11 cellular contexts compared by ENCODE assay signal in the genomic region with DNA sequence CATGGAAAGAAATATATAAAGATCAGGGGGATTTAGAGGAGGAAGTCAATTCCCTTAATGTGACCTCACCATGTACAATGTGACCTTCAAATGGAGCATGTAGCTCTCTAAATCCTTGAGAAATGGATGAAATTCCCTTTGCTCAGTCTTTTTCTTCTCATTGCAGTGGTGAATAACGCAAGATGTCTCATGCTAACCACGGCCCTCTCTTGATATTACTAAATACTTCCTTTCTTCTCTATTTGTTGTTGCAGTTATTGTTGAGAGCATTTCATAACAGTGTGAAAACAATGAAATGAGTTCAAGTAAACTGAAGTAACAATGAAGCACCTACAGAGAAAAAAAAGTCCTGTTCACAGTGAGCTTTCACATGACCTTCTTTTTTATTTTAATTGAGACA. TPM values are rescaled to one million over a fixed set of nuclear protein-coding genes. Genes with fewer than 3 reads are reported as not detected.
A peak's percentile ranks its signal among the peaks of the same experiment; 100 is the strongest.
DNase-seq lines count a peak whose midpoint lies in the region; ATAC-seq, FAIRE-seq and TF ChIP-seq lines count a peak whose summit lies in the region.
"Had no signal": no experiment of that assay in that cellular context is flagged by ENCODE, and none has a peak within 500 bp of the region (broad histone marks: within the 10 kb centered on the region; RNA-seq: fewer than 3 reads in every experiment).

No MANE protein-coding gene starts in this region.

- peaks cover 23 to 36% (median 31%) of the 10 kb centered on the region in 10 experiments for H3K4me1 ChIP-seq in BLaER1 treated with 17β-estradiol and CSF1 and Interleukin-3, amounts not matched to agents 10 nM and 100 nM
- H3K4me1 ChIP-seq in K562 (replicated peaks in 1 of 2; ENCODE audit: control insufficient read depth in 2 of 2, insufficient read depth in 2 of 2, low read length in 2 of 2) (no peaks in the 10 kb centered on the region), SJCRH30 (no peaks in the 10 kb centered on the region)
- H3K4me1 ChIP-seq: prostate gland had no signal

- H3K36me3 ChIP-seq in BLaER1 treated with 17β-estradiol and CSF1 and Interleukin-3, amounts not matched to agents 10 nM and 100 nM: no peaks in the 10 kb centered on the region
- no peaks in the 10 kb centered on the region for H3K36me3 ChIP-seq in K562 (ENCODE audit: control insufficient read depth, insufficient read depth, low read length)
- H3K36me3 ChIP-seq in SJCRH30: no peaks in the 10 kb centered on the region
- H3K36me3 ChIP-seq: prostate gland had no signal

- H3K27ac ChIP-seq in BLaER1 treated with 17β-estradiol and CSF1 and Interleukin-3, amounts not matched to agents 10 nM and 100 nM: peak overlapping the region in 10 of 11 experiments; percentile 26 to 68 (median 62); a peak in 17 of 22 replicates
- H3K27ac ChIP-seq in K562 (ENCODE audit: extremely low read depth, low read depth, low read length): no peak overlapping the region
- no peak overlapping the region for H3K27ac ChIP-seq in SJCRH30
- H3K27ac ChIP-seq: prostate gland had no signal

- no peak overlapping the region for H3K4me3 ChIP-seq in BLaER1 treated with 17β-estradiol and CSF1 and Interleukin-3, amounts not matched to agents 10 nM and 100 nM
- no peak overlapping the region for H3K4me3 ChIP-seq in K562
- H3K4me3 ChIP-seq in SJCRH30: no peak overlapping the region
- H3K4me3 ChIP-seq: prostate gland had no signal

- FAIRE-seq in K562 (lab: Jason Lieb, UNC): peak; percentile 23
- no peak for FAIRE-seq in HTR-8/SVneo (lab: Jason Lieb, UNC)

- no peak for TF ChIP-seq CTCF in K562 (IDR thresholded peaks at IDR 0.05 in 2 of 3, conservative IDR thresholded peaks at IDR 0.05 in 1 of 3; ENCODE audit: insufficient read depth in 2 of 3, low read depth in 1 of 3, low read length in 3 of 3)

- no peaks in the 10 kb centered on the region for H3K9me1 ChIP-seq in K562 (ENCODE audit: control insufficient read depth, insufficient read depth, low read length)

- H3K79me2 ChIP-seq in K562 (ENCODE audit: control insufficient read depth, insufficient read depth, low read length): no peaks in the 10 kb centered on the region

- H3K27me3 ChIP-seq in BLaER1 treated with 17β-estradiol and CSF1 and Interleukin-3, amounts not matched to agents 10 nM and 100 nM: no peaks in the 10 kb centered on the region
- peaks cover 12 to 26% of the 10 kb centered on the region in 2 experiments for H3K27me3 ChIP-seq in K562 (ENCODE audit: control insufficient read depth in 2 of 2, insufficient read depth in 2 of 2, low read length in 2 of 2)
- no peaks in the 10 kb centered on the region for H3K27me3 ChIP-seq in SJCRH30

- no peak for TF ChIP-seq EP300 in K562 (IDR thresholded peaks at IDR 0.05; ENCODE audit: low read length)

- ATAC-seq in GM19395 (IDR thresholded peaks at IDR 0.05; ENCODE audit: unreplicated experiment): peak; percentile 74
- peak; percentile 51 for ATAC-seq in HG03565 (IDR thresholded peaks at IDR 0.05; ENCODE audit: unreplicated experiment)
- ATAC-seq in K562: no peak
- no peak for ATAC-seq in GM21825 (IDR thresholded peaks at IDR 0.05; ENCODE audit: unreplicated experiment)

- intact Hi-C loops in K562 (cut with micrococcal nuclease): no loop called here

- CTCF ChIA-PET in K562 (lab: Yijun Ruan, JAX; ENCODE audit: low intra/inter-chr PET ratio): no interaction called here

- WGBS in K562 (ENCODE audit: insufficient coverage, low coverage, missing lambda C conversion rate): 11% methylated on average over 2 of the region's 2 CpGs

- TF ChIP-seq RAD21 in K562 (CRISPR knock-in tag; conservative IDR thresholded peaks at IDR 0.05 in 1 of 2, IDR thresholded peaks at IDR 0.05 in 1 of 2): no peak

- no peak for TF ChIP-seq POLR2A in K562 (conservative IDR thresholded peaks at IDR 0.05)

- peaks cover 0 to 12% (median 0%) of the 10 kb centered on the region in 11 experiments; a peak in 4 of 22 replicates for H3K9me3 ChIP-seq in BLaER1 treated with 17β-estradiol and CSF1 and Interleukin-3, amounts not matched to agents 10 nM and 100 nM (replicated peaks in 1 of 11)
- no peaks in the 10 kb centered on the region for H3K9me3 ChIP-seq in K562 (replicated peaks; ENCODE audit: control insufficient read depth, insufficient read depth, low read depth, low read length)
- no peaks in the 10 kb centered on the region for H3K9me3 ChIP-seq in SJCRH30 (replicated peaks)
- H3K9me3 ChIP-seq: prostate gland had no signal

- in situ Hi-C loops in K562 (cut with MboI): no loop called here

- peak overlapping the region in 8 of 11 experiments; percentile 14 to 74 (median 62); a peak in 11 of 22 replicates for H3K4me2 ChIP-seq in BLaER1 treated with 17β-estradiol and CSF1 and Interleukin-3, amounts not matched to agents 10 nM and 100 nM
- H3K4me2 ChIP-seq in K562 (ENCODE audit: insufficient read depth, low read length): no peak overlapping the region

- POLR2A ChIA-PET in K562 (lab: Yijun Ruan, JAX): interaction anchor here (1.0 to 1.8 kb wide), 3 partner anchors 10 to 33 kb away, joined by 3 to 4 read pairs (median 4); no protein-coding TSS in a partner anchor

- H3K9ac ChIP-seq in BLaER1 treated with 17β-estradiol and CSF1 and Interleukin-3, amounts not matched to agents 10 nM and 100 nM: no peak overlapping the region
- H3K9ac ChIP-seq in K562 (ENCODE audit: insufficient read depth in 1 of 2, low read depth in 2 of 2, low read length in 2 of 2): no peak overlapping the region

- DNase-seq in K562 (ENCODE audit: extremely low read depth in 1 of 4, low spot score in 3 of 4): no peak
- no peak for DNase-seq in HTR-8/SVneo (ENCODE audit: insufficient read length, low spot score)
- DNase-seq in mucosa of gallbladder (ENCODE audit: low spot score): no peak
- DNase-seq in SJCRH30: no peak
- DNase-seq: CD8-positive, alpha-beta memory T cell; NCI-H2029 had no signal

- no peak overlapping the region for H2AFZ ChIP-seq in K562 (ENCODE audit: low read depth, low read length)

- no TSS peak for BruUV-seq in K562 (replicated peaks; lab: Mats Ljungman, UMichigan)

- H4K20me1 ChIP-seq in BLaER1 treated with 17β-estradiol and CSF1 and Interleukin-3, amounts not matched to agents 10 nM and 100 nM: no peaks in the 10 kb centered on the region
- H4K20me1 ChIP-seq in K562 (replicated peaks; ENCODE audit: control insufficient read depth, insufficient read depth, low read length): no peaks in the 10 kb centered on the region

TF ChIP-seq in K562, 482 proteins besides CTCF, POLR2A, EP300 and RAD21 (continues in another document):
- TF ChIP-seq, protein P1, sequence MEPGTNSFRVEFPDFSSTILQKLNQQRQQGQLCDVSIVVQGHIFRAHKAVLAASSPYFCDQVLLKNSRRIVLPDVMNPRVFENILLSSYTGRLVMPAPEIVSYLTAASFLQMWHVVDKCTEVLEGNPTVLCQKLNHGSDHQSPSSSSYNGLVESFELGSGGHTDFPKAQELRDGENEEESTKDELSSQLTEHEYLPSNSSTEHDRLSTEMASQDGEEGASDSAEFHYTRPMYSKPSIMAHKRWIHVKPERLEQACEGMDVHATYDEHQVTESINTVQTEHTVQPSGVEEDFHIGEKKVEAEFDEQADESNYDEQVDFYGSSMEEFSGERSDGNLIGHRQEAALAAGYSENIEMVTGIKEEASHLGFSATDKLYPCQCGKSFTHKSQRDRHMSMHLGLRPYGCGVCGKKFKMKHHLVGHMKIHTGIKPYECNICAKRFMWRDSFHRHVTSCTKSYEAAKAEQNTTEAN (CRISPR knock-in tag; IDR thresholded peaks at IDR 0.05): no peak
- no peak for TF ChIP-seq ZNF444 (CRISPR knock-in tag; IDR thresholded peaks at IDR 0.05)

RNA-seq across cellular contexts. Expression of a gene that starts 55.6 kb away (rescaled TPM):
- total RNA-seq in K562 (2011; cell fraction: chromatin; rRNA removed; ENCODE audit: low replicate concordance): 10.0 and 29.7 TPM in 2 replicates
- 6.0 and 8.4 TPM in 2 replicates for total RNA-seq in K562 (2011; cell fraction: nucleolus; rRNA removed)
- 13.1 and 14.9 TPM in 2 replicates for total RNA-seq in K562 (2011; cell fraction: nucleoplasm; rRNA removed)
- 16.5 and 21.5 TPM in 2 replicates for total RNA-seq in K562 (2014; rRNA removed)
- 21.2 and 22.5 TPM in 2 replicates for total RNA-seq in K562 (2014; rRNA removed; fragmentation: Illumina TruSeq; extraction: Trizol)
- 24.3 and 24.9 TPM in 2 replicates for total RNA-seq in K562 (2015; rRNA removed; fragmentation: Illumina TruSeq; extraction: Trizol)
- 21.0 and 22.7 TPM in 2 replicates for total RNA-seq in K562 (2021)
- 11.5 and 13.4 TPM in 2 replicates for polyA plus RNA-seq in K562 (2011; rRNA removed)
- polyA plus RNA-seq in K562 (2011; cell fraction: cytosol; rRNA removed): 3.6 and 5.6 TPM in 2 replicates
- 9.8 and 10.1 TPM in 2 replicates for polyA plus RNA-seq in K562 (2011; cell fraction: nucleus; rRNA removed)
- polyA plus RNA-seq in K562 (2012): 10.6 and 11.8 TPM in 2 replicates
- 18.3 and 20.2 TPM in 2 replicates for polyA plus RNA-seq in K562 (2014; fragmentation: Illumina TruSeq; extraction: Trizol)
- 10 to 100 TPM in 1 of 2 experiments, 1 to 10 TPM in 1; 9.6 to 12.8 TPM for polyA plus RNA-seq in K562 (2014; fragmentation: Nextera tagmentation; extraction: Ambion mirVana)
- polyA plus RNA-seq in K562 (2014; rRNA removed): 11.3 and 12.0 TPM in 2 replicates
- 23.6 and 26.4 TPM in 2 replicates for polyA minus RNA-seq in K562 (2011; rRNA and poly(A)+ RNA removed)
- polyA minus RNA-seq in K562 (2011; cell fraction: cytosol; rRNA and poly(A)+ RNA removed): 11.1 and 11.2 TPM in 2 replicates
- polyA minus RNA-seq in K562 (2011; cell fraction: nucleus; rRNA and poly(A)+ RNA removed): 9.3 and 18.7 TPM in 2 replicates
- 11.4 TPM for total RNA-seq in mucosa of gallbladder
- 20.0 TPM in 2 replicates for total RNA-seq in SJCRH30 (2014; rRNA removed; shearing (Covaris generic))

Comparison
In these comparisons a context has a peak if more than half of its experiments do, and no peak if none do; other contexts are left out.
1. H3K27ac ChIP-seq: peak in BLaER1 treated with 17β-estradiol and CSF1 and Interleukin-3, amounts not matched to agents 10 nM and 100 nM (10 of 11); none in K562 (single experiment) and SJCRH30 (single experiment).
2. ATAC-seq: peak in GM19395 (single experiment) and HG03565 (single experiment); none in K562 (single experiment) and GM21825 (single experiment).